In the genomic region with DNA sequence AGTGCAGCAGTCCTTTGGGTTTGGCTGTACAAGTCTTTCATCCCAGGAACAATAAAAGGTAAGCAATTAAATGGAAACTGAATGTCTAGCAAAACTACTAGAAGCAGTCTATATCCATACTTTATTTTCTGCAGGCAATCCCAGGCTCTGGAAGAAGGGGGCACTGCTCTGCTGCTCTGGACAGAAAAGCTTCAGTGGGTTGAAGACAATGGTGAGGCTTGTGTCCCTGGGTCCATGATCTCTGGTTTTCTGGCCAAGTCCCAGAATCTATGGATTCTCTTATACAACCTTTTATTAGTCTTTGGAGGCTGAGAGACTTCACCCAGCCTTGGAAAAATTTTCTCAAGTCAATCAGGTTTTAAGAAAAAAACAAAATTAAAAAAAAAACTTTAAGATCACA, we compare ENCODE assay signal across 11 cellular contexts. TPM values are rescaled to one million over a fixed set of nuclear protein-coding genes. Genes with fewer than 3 reads are reported as not detected.
A peak's percentile ranks its signal among the peaks of the same experiment; 100 is the strongest.
DNase-seq lines count a peak whose midpoint lies in the region; ATAC-seq, FAIRE-seq and TF ChIP-seq lines count a peak whose summit lies in the region.
"Had no signal": no experiment of that assay in that cellular context is flagged by ENCODE, and none has a peak within 500 bp of the region (broad histone marks: within the 10 kb centered on the region; RNA-seq: fewer than 3 reads in every experiment).

No MANE protein-coding gene starts in this region.

- H3K9me2 ChIP-seq in GM23338 (ENCODE audit: insufficient read depth): no peaks in the 10 kb centered on the region

- H3K4me2 ChIP-seq in GM23338: no peak overlapping the region

- BruUV-seq in A673 (replicated peaks; lab: Mats Ljungman, UMichigan): no TSS peak

- no peak overlapping the region for H3K27ac Mint-ChIP-seq in GM23338
- H3K27ac Mint-ChIP-seq in CD4-positive, alpha-beta memory T cell: peak overlapping the region in 3 of 7 donors; percentile 13 to 64 (median 25)
- H3K27ac Mint-ChIP-seq: activated CD4-positive, alpha-beta memory T cell treated with anti-CD3 and anti-CD28 coated beads for 36 hours; CD4-positive, CD25-positive, alpha-beta regulatory T cell had no signal

- FAIRE-seq in bronchial epithelial cell (lab: Jason Lieb, UNC): no peak
- FAIRE-seq in kidney (lab: Jason Lieb, UNC): no peak

- H3K9ac ChIP-seq in kidney (ENCODE audit: low read length in 2 of 2): no peak overlapping the region

- H3K4me1 ChIP-seq in A673 (ENCODE audit: insufficient read depth, low read length, poor library complexity, severe bottlenecking) (no peaks in the 10 kb centered on the region), GM23338 (ENCODE audit: insufficient read depth) (0 out of 2 replicates have a peak, but pooled peaks cover 8% of the 10 kb centered on the region), kidney (ENCODE audit: control insufficient read depth in 1 of 2, insufficient read depth in 1 of 2, low read depth in 1 of 2, low read length in 2 of 2) (peaks cover 11 to 23% of the 10 kb centered on the region in 2 donors)
- no peaks in the 10 kb centered on the region for H3K4me1 ChIP-seq in CD4-positive, alpha-beta memory T cell (ENCODE audit: insufficient read depth, low read length)

- intact Hi-C loops in A673 (cut with micrococcal nuclease; ENCODE audit: unreplicated experiment): no loop called here
- intact Hi-C loops in kidney (cut with DNase I): no loop called here
- intact Hi-C loops in CD4-positive, alpha-beta memory T cell (cut with micrococcal nuclease): no loop called here

- H3K9me3 ChIP-seq in A673 (ENCODE audit: low read depth, low read length, poor library complexity, severe bottlenecking) (no peaks in the 10 kb centered on the region), kidney (ENCODE audit: control insufficient read depth in 1 of 2, low read length in 2 of 2) (no peaks in the 10 kb centered on the region)
- no peaks in the 10 kb centered on the region for H3K9me3 ChIP-seq in CD4-positive, alpha-beta memory T cell (ENCODE audit: control insufficient read depth in 1 of 2, low read length in 2 of 2)

- peaks cover 10% of the 10 kb centered on the region for H3F3A ChIP-seq in GM23338 (replicated peaks; ENCODE audit: low read depth)

- H3K36me3 ChIP-seq in A673 (ENCODE audit: insufficient read depth, low read length, poor library complexity, severe bottlenecking) (peaks cover 2% of the 10 kb centered on the region), GM23338 (ENCODE audit: insufficient read depth) (0 out of 2 replicates have a peak, but pooled peaks cover 15% of the 10 kb centered on the region), bronchial epithelial cell (ENCODE audit: control insufficient read depth, insufficient read depth, low read length) (peaks cover 14% of the 10 kb centered on the region), kidney (ENCODE audit: control insufficient read depth in 1 of 2, insufficient read depth in 2 of 2, low read length in 2 of 2) (peaks cover 8 to 9% of the 10 kb centered on the region in 2 donors)
- H3K36me3 ChIP-seq in CD4-positive, alpha-beta memory T cell (ENCODE audit: insufficient read depth, low read length): peaks cover 25% of the 10 kb centered on the region

- no peaks in the 10 kb centered on the region for H3K9me3 Mint-ChIP-seq in GM23338
- H3K9me3 Mint-ChIP-seq in CD4-positive, alpha-beta memory T cell: no peaks in the 10 kb centered on the region
- H3K9me3 Mint-ChIP-seq: activated CD4-positive, alpha-beta memory T cell treated with anti-CD3 and anti-CD28 coated beads for 36 hours; CD4-positive, CD25-positive, alpha-beta regulatory T cell had no signal

- peaks cover 13% of the 10 kb centered on the region for H3K4me1 Mint-ChIP-seq in GM23338
- peaks cover 4 to 8% (median 6%) of the 10 kb centered on the region in 4 donors for H3K4me1 Mint-ChIP-seq in CD4-positive, alpha-beta memory T cell

- peaks cover 44% of the 10 kb centered on the region for H3K79me2 ChIP-seq in GM23338 (replicated peaks; ENCODE audit: insufficient read depth)

- CTCF ChIA-PET in A673 (lab: Charles Lee): no interaction called here
- CTCF ChIA-PET in CD4-positive, alpha-beta memory T cell (lab: Charles Lee; ENCODE audit: partially characterized antibody): no interaction called here

- H3K27ac ChIP-seq in A673 (ENCODE audit: low read depth, low read length, poor library complexity, severe bottlenecking) (no peak overlapping the region), GM23338 (ENCODE audit: low read depth) (no peak overlapping the region), kidney (ENCODE audit: low read depth in 2 of 2, low read length in 2 of 2) (no peak overlapping the region)
- no peak overlapping the region for H3K27ac ChIP-seq in CD4-positive, alpha-beta memory T cell (ENCODE audit: low read depth, low read length)

- DNase-seq in A673 (ENCODE audit: low spot score) (no peak), GM23338 (ENCODE audit: low spot score) (peak; percentile 53), bronchial epithelial cell (ENCODE audit: low read depth) (peak; percentile 15), iris pigment epithelial cell (ENCODE audit: low read depth) (peak; percentile 36), kidney (no peak), NOMO-1 treated with dmso at 0.1 percent for 144 hours (lab: John Stamatoyannopoulos, UW; ENCODE audit: unreplicated experiment) (no peak)
- DNase-seq in CD4-positive, alpha-beta memory T cell: no peak
- no peak for DNase-seq in NK-92 treated with Interleukin-12 subunit alpha and Interleukin-12 subunit beta, amount 100 ng/mL, for 24 hours (lab: John Stamatoyannopoulos, UW)
- DNase-seq: activated CD4-positive, alpha-beta memory T cell treated with anti-CD3 and anti-CD28 coated beads for 36 hours; CD4-positive, CD25-positive, alpha-beta regulatory T cell; NCI-H1417 treated with DMSO at 0.1 percent for 48 hours had no signal

- H3K4me3 ChIP-seq in A673 (ENCODE audit: low read depth, low read length, poor library complexity, severe bottlenecking) (no peak overlapping the region), GM23338 (no peak overlapping the region), bronchial epithelial cell (ENCODE audit: low read depth, low read length) (no peak overlapping the region), kidney (ENCODE audit: low read length in 2 of 2) (no peak overlapping the region)
- no peak overlapping the region for H3K4me3 ChIP-seq in CD4-positive, alpha-beta memory T cell (ENCODE audit: low read length in 2 of 2)

- TF ChIP-seq CTCF in A673 (conservative IDR thresholded peaks at IDR 0.05; ENCODE audit: low read depth, low read length) (0 out of 2 replicates have a peak, but pooled peaks have one; percentile 23), GM23338 (conservative IDR thresholded peaks at IDR 0.05; ENCODE audit: low read depth in 2 of 2) (peak; percentile 51 to 61), bronchial epithelial cell (IDR thresholded peaks at IDR 0.05; ENCODE audit: insufficient read depth, low read length, severe bottlenecking) (peak; percentile 41), kidney (IDR thresholded peaks at IDR 0.05; ENCODE audit: borderline replicate concordance, extremely low read depth, insufficient read depth) (no peak)

- no peak overlapping the region for H3K4me3 Mint-ChIP-seq in GM23338
- H3K4me3 Mint-ChIP-seq in CD4-positive, alpha-beta memory T cell: no peak overlapping the region
- H3K4me3 Mint-ChIP-seq: activated CD4-positive, alpha-beta memory T cell treated with anti-CD3 and anti-CD28 coated beads for 36 hours; CD4-positive, CD25-positive, alpha-beta regulatory T cell had no signal

- no peaks in the 10 kb centered on the region for H3K27me3 ChIP-seq in A673 (replicated peaks; ENCODE audit: insufficient read depth, low read depth, low read length, poor library complexity)
- H3K27me3 ChIP-seq in GM23338 (ENCODE audit: insufficient read depth): no peaks in the 10 kb centered on the region
- no peaks in the 10 kb centered on the region for H3K27me3 ChIP-seq in bronchial epithelial cell (ENCODE audit: control insufficient read depth, insufficient read depth, low read length)
- no peaks in the 10 kb centered on the region for H3K27me3 ChIP-seq in CD4-positive, alpha-beta memory T cell (ENCODE audit: insufficient read depth, low read length)

- ATAC-seq in GM23338: peak; percentile 81

- POLR2A ChIA-PET in A673 (lab: Charles Lee; ENCODE audit: low non-redundant PET): no interaction called here
- POLR2A ChIA-PET in CD4-positive, alpha-beta memory T cell (lab: Charles Lee; ENCODE audit: partially characterized antibody): no interaction called here

- H3K27me3 Mint-ChIP-seq in GM23338 (ENCODE audit: insufficient read depth, low read depth, poor library complexity): no peaks in the 10 kb centered on the region
- H3K27me3 Mint-ChIP-seq in CD4-positive, alpha-beta memory T cell: no peaks in the 10 kb centered on the region
- H3K27me3 Mint-ChIP-seq: activated CD4-positive, alpha-beta memory T cell treated with anti-CD3 and anti-CD28 coated beads for 36 hours; CD4-positive, CD25-positive, alpha-beta regulatory T cell had no signal

- peaks cover 45% of the 10 kb centered on the region for H3K36me3 Mint-ChIP-seq in GM23338 (ENCODE audit: low read depth)
- H3K36me3 Mint-ChIP-seq in CD4-positive, alpha-beta memory T cell: peaks cover 28 to 49% of the 10 kb centered on the region in 2 donors

- no peak overlapping the region for H2AFZ ChIP-seq in GM23338

- peaks cover 23% of the 10 kb centered on the region for H4K20me1 ChIP-seq in GM23338 (replicated peaks; ENCODE audit: insufficient read depth)

TF ChIP-seq in GM23338, 12 proteins besides CTCF, POLR2A, EP300 and RAD21 (continues in another document):
- no peak for TF ChIP-seq STAT1 (IDR thresholded peaks at IDR 0.05; ENCODE audit: unreplicated experiment)

RNA-seq across cellular contexts. Expression of a gene that starts 35.6 kb away (rescaled TPM):
- 43.4 and 48.2 TPM in 2 replicates for total RNA-seq in A673 (2021)
- total RNA-seq in GM23338 (2014; rRNA removed; shearing (Covaris generic)): 122 and 141 TPM in 2 replicates
- polyA plus RNA-seq in GM23338 (2016; fragmentation: Nextera tagmentation; extraction: Ambion mirVana): 30.7 and 35.5 TPM in 2 replicates
- total RNA-seq in bronchial epithelial cell: 55.0 and 78.6 TPM in 2 replicates
- total RNA-seq in kidney: 85.1 TPM
- 47.3 TPM for polyA plus RNA-seq in kidney (ENCODE audit: insufficient read depth, low read depth, low replicate concordance)
- total RNA-seq in CD4-positive, alpha-beta memory T cell: 10 to 100 TPM; 85.7 to 88.1 TPM
- 10 to 100 TPM; 37.7 to 56.4 TPM for polyA plus RNA-seq in CD4-positive, alpha-beta memory T cell

RNA-seq across cellular contexts. Expression of a gene that starts 59.3 kb away (rescaled TPM):
- total RNA-seq in A673 (2021) (24.0 and 26.6 TPM in 2 replicates), bronchial epithelial cell (12.6 and 12.7 TPM in 2 replicates), kidney (48.5 TPM)
- 33.9 and 48.8 TPM in 2 replicates for total RNA-seq in GM23338 (2014; rRNA removed; shearing (Covaris generic))
- polyA plus RNA-seq in GM23338 (2016; fragmentation: Nextera tagmentation; extraction: Ambion mirVana) (14.3 and 16.1 TPM in 2 replicates), kidney (ENCODE audit: insufficient read depth, low read depth, low replicate concordance) (12.6 TPM)
- total RNA-seq in CD4-positive, alpha-beta memory T cell: 10 to 100 TPM; 50.0 to 53.9 TPM
- 1 to 10 TPM in 1 of 2 donors, under 1 TPM in 1; 0.46 to 4.3 TPM for polyA plus RNA-seq in CD4-positive, alpha-beta memory T cell

Comparison
In these comparisons a context has a peak if more than half of its experiments do, and no peak if none do; other contexts are left out.
1. DNase-seq: peak in GM23338 (single experiment), bronchial epithelial cell (single experiment) and iris pigment epithelial cell (single experiment); none in A673 (single experiment), kidney (single experiment), NOMO-1 treated with dmso at 0.1 percent for 144 hours (single experiment), CD4-positive, alpha-beta memory T cell (0 of 5) and NK-92 treated with Interleukin-12 subunit alpha and Interleukin-12 subunit beta, amount 100 ng/mL, for 24 hours (single experiment).